ENCODE assay signal across 10 cellular contexts in the genomic region with DNA sequence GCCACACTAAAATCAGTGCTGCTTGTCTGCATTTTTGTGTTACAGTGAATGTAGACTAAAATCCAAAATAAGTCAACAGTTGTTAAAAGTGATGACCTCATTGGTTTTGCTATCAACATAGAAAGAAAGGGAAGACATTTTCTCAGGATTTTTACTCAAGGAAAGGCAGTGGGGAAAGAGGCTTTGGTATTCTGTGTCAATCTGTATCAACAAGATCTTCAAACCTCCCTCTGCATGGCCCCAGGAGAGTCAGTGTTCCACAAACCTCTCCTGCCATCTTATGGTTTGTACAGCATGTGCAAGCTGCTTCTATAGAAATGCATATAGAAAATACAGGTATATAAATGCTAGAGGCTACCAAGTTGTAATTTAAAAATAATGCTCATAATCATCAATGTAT. TPM values are rescaled to one million over a fixed set of nuclear protein-coding genes. Genes with fewer than 3 reads are reported as not detected.
A peak's percentile ranks its signal among the peaks of the same experiment; 100 is the strongest.
DNase-seq lines count a peak whose midpoint lies in the region; ATAC-seq, FAIRE-seq and TF ChIP-seq lines count a peak whose summit lies in the region.
"Had no signal": no experiment of that assay in that cellular context is flagged by ENCODE, and none has a peak within 500 bp of the region (broad histone marks: within the 10 kb centered on the region; RNA-seq: fewer than 3 reads in every experiment).

No MANE protein-coding gene starts in this region.

- TF ChIP-seq POLR2A in K562 (conservative IDR thresholded peaks at IDR 0.05), result no peak

- H3K27me3 ChIP-seq in K562 (ENCODE audit: control insufficient read depth in 2 of 2, insufficient read depth in 2 of 2, low read length in 2 of 2) (no peaks in the 10 kb centered on the region), osteoblast (ENCODE audit: insufficient read depth, low read length) (no peaks in the 10 kb centered on the region)
- H3K27me3 ChIP-seq: ovary had no signal

- POLR2A ChIA-PET in K562 (lab: Yijun Ruan, JAX), result no interaction called here

- peak; percentile 74 for ATAC-seq in HG03457 (IDR thresholded peaks at IDR 0.05; ENCODE audit: unreplicated experiment)
- ATAC-seq in K562, result peak; percentile 84
- ATAC-seq in HG03039 (IDR thresholded peaks at IDR 0.05; ENCODE audit: unreplicated experiment), result no peak

- H3K4me1 ChIP-seq in K562 (replicated peaks in 1 of 2; ENCODE audit: control insufficient read depth in 2 of 2, insufficient read depth in 2 of 2, low read length in 2 of 2), result peaks cover 0 to 15% of the 10 kb centered on the region in 2 experiments; a peak in 2 of 5 replicates
- H3K4me1 ChIP-seq in osteoblast (ENCODE audit: insufficient read depth, low read length), result peaks cover 45% of the 10 kb centered on the region

- in situ Hi-C loops in K562 (cut with MboI), result loop anchor here (5.0 kb wide), 1 partner anchor 162 kb away; no protein-coding TSS in a partner anchor

- peak; percentile 72 to 82 for TF ChIP-seq RAD21 in K562 (CRISPR knock-in tag; conservative IDR thresholded peaks at IDR 0.05 in 1 of 2, IDR thresholded peaks at IDR 0.05 in 1 of 2)

- FAIRE-seq in K562 (lab: Jason Lieb, UNC), result no peak

- no peaks in the 10 kb centered on the region for H3K9me1 ChIP-seq in K562 (ENCODE audit: control insufficient read depth, insufficient read depth, low read length)

- BruUV-seq in K562 (replicated peaks; lab: Mats Ljungman, UMichigan), result no TSS peak

- no peak overlapping the region for H3K27ac ChIP-seq in K562 (ENCODE audit: extremely low read depth, low read depth, low read length)
- H3K27ac ChIP-seq in osteoblast (ENCODE audit: low read depth, low read length), result no peak overlapping the region
- H3K27ac ChIP-seq: coronary artery, ovary, thoracic aorta had no signal

- no peak overlapping the region for H3K4me3 ChIP-seq in K562
- H3K4me3 ChIP-seq in osteoblast (ENCODE audit: insufficient read depth, low read length), result no peak overlapping the region
- H3K4me3 ChIP-seq: coronary artery, ovary, thoracic aorta had no signal

- H3K9me3 ChIP-seq in K562 (replicated peaks; ENCODE audit: control insufficient read depth, insufficient read depth, low read depth, low read length), result no peaks in the 10 kb centered on the region
- no peaks in the 10 kb centered on the region for H3K9me3 ChIP-seq in osteoblast (ENCODE audit: low read depth, low read length)
- H3K9me3 ChIP-seq: ovary had no signal

- peak; percentile 18 for DNase-seq in GM19238 (ENCODE audit: insufficient read length, low spot score)
- peak in 2 of 4 experiments; percentile 42 to 63 for DNase-seq in K562 (ENCODE audit: extremely low read depth in 1 of 4, low spot score in 3 of 4)
- DNase-seq in osteoblast (ENCODE audit: insufficient read length, low spot score, missing footprints), result peak; percentile 73
- DNase-seq in NCI-H1048 (lab: John Stamatoyannopoulos, UW), result no peak
- no peak for DNase-seq in NOMO-1 (lab: John Stamatoyannopoulos, UW; ENCODE audit: unreplicated experiment in 2 of 2)
- DNase-seq: ovary had no signal

- H3K9ac ChIP-seq in K562 (ENCODE audit: insufficient read depth in 1 of 2, low read depth in 2 of 2, low read length in 2 of 2), result no peak overlapping the region

- TF ChIP-seq CTCF in K562 (IDR thresholded peaks at IDR 0.05 in 2 of 3, conservative IDR thresholded peaks at IDR 0.05 in 1 of 3; ENCODE audit: insufficient read depth in 2 of 3, low read depth in 1 of 3, low read length in 3 of 3), result peak; percentile 46 to 68 (median 50); a peak in 4 of 6 replicates
- TF ChIP-seq CTCF in osteoblast (IDR thresholded peaks at IDR 0.05; ENCODE audit: extremely low read depth, low read depth, low read length), result peak; percentile 78

- H3K36me3 ChIP-seq in K562 (ENCODE audit: control insufficient read depth, insufficient read depth, low read length) (peaks cover 49% of the 10 kb centered on the region), osteoblast (ENCODE audit: insufficient read depth, low read length) (no peaks in the 10 kb centered on the region)
- H3K36me3 ChIP-seq: ovary, thoracic aorta had no signal

- CTCF ChIA-PET in K562 (lab: Yijun Ruan, JAX; ENCODE audit: low intra/inter-chr PET ratio), result interaction anchor here (0.6 to 2.0 kb wide), 5 partner anchors 165 to 246 kb away, joined by 3 to 11 read pairs (median 6); no protein-coding TSS in a partner anchor

- TF ChIP-seq EP300 in K562 (IDR thresholded peaks at IDR 0.05; ENCODE audit: low read length), result no peak

- H2AFZ ChIP-seq in K562 (ENCODE audit: low read depth, low read length) (no peak overlapping the region), osteoblast (ENCODE audit: low read length) (no peak overlapping the region)

- H3K79me2 ChIP-seq in K562 (ENCODE audit: control insufficient read depth, insufficient read depth, low read length) (peaks cover 79% of the 10 kb centered on the region), osteoblast (ENCODE audit: insufficient read depth, low read length) (no peaks in the 10 kb centered on the region)

- H3K4me2 ChIP-seq in K562 (ENCODE audit: insufficient read depth, low read length) (no peak overlapping the region), osteoblast (ENCODE audit: insufficient read depth, low read length) (no peak overlapping the region)

- no peaks in the 10 kb centered on the region for H4K20me1 ChIP-seq in K562 (replicated peaks; ENCODE audit: control insufficient read depth, insufficient read depth, low read length)
- H4K20me1 ChIP-seq in osteoblast (ENCODE audit: insufficient read depth, low read length), result no peaks in the 10 kb centered on the region

- intact Hi-C loops in K562 (cut with micrococcal nuclease), result loop anchor here (2.0 to 5.0 kb wide), 3 partner anchors 79 to 247 kb away; no protein-coding TSS in a partner anchor

RNA-seq across cellular contexts. Expression of gene OR51M1, which starts 13.8 kb away (rescaled TPM):
- 0.35 and 0.49 TPM in 2 replicates for total RNA-seq in K562 (2011; cell fraction: chromatin; rRNA removed; ENCODE audit: low replicate concordance)
- under 0.01 and 0.13 TPM in 2 replicates for total RNA-seq in K562 (2011; cell fraction: nucleolus; rRNA removed)
- 0.22 and 0.23 TPM in 2 replicates for total RNA-seq in K562 (2011; cell fraction: nucleoplasm; rRNA removed)
- total RNA-seq in K562 (2014; rRNA removed) (not detected in 2 replicates), K562 (2014; rRNA removed; fragmentation: Illumina TruSeq; extraction: Trizol) (0.04 TPM in 1 of 2 replicates, not detected in the other), K562 (2015; rRNA removed; fragmentation: Illumina TruSeq; extraction: Trizol) (not detected in 2 replicates), K562 (2021) (not detected in 2 replicates), osteoblast (not detected in 2 replicates)
- polyA plus RNA-seq in K562 (2011; rRNA removed) (not detected in 2 replicates), K562 (2014; fragmentation: Illumina TruSeq; extraction: Trizol) (not detected in 2 replicates), K562 (2014; fragmentation: Nextera tagmentation; extraction: Ambion mirVana) (under 1 TPM; 0.01 to 0.18 TPM), K562 (2014; rRNA removed) (not detected in 2 replicates)
- not detected in 2 replicates for polyA plus RNA-seq in K562 (2011; cell fraction: cytosol; rRNA removed)
- 0.07 TPM in 1 of 2 replicates, not detected in the other for polyA plus RNA-seq in K562 (2011; cell fraction: nucleus; rRNA removed)
- polyA plus RNA-seq in K562 (2012), result 0.07 and 0.20 TPM in 2 replicates
- polyA minus RNA-seq in K562 (2011; rRNA and poly(A)+ RNA removed), result 0.12 TPM in 1 of 2 replicates, not detected in the other
- not detected in 2 replicates for polyA minus RNA-seq in K562 (2011; cell fraction: cytosol; rRNA and poly(A)+ RNA removed)
- 0.11 and 0.27 TPM in 2 replicates for polyA minus RNA-seq in K562 (2011; cell fraction: nucleus; rRNA and poly(A)+ RNA removed)
- total RNA-seq: thoracic aorta had no signal

RNA-seq across cellular contexts. Expression of gene OR51B6, which starts 18.5 kb away (rescaled TPM):
- total RNA-seq in K562 (2011; cell fraction: chromatin; rRNA removed; ENCODE audit: low replicate concordance), result 0.35 and 0.65 TPM in 2 replicates
- total RNA-seq in K562 (2011; cell fraction: nucleolus; rRNA removed), result not detected in 2 replicates
- total RNA-seq in K562 (2011; cell fraction: nucleoplasm; rRNA removed), result not detected in 2 replicates
- total RNA-seq in K562 (2014; rRNA removed), result not detected in 2 replicates
- not detected in 2 replicates for total RNA-seq in K562 (2014; rRNA removed; fragmentation: Illumina TruSeq; extraction: Trizol)
- total RNA-seq in K562 (2015; rRNA removed; fragmentation: Illumina TruSeq; extraction: Trizol), result not detected in 2 replicates
- total RNA-seq in K562 (2021), result not detected in 2 replicates
- not detected in 2 replicates for polyA plus RNA-seq in K562 (2011; rRNA removed)
- polyA plus RNA-seq in K562 (2011; cell fraction: cytosol; rRNA removed), result not detected in 2 replicates
- polyA plus RNA-seq in K562 (2011; cell fraction: nucleus; rRNA removed), result not detected in 2 replicates
- polyA plus RNA-seq in K562 (2012), result 0.08 and 0.11 TPM in 2 replicates
- not detected in 2 replicates for polyA plus RNA-seq in K562 (2014; fragmentation: Illumina TruSeq; extraction: Trizol)
- polyA plus RNA-seq in K562 (2014; fragmentation: Nextera tagmentation; extraction: Ambion mirVana), result under 1 TPM; 0.06 to 0.97 TPM
- not detected in 2 replicates for polyA plus RNA-seq in K562 (2014; rRNA removed)
- polyA minus RNA-seq in K562 (2011; rRNA and poly(A)+ RNA removed), result not detected in 2 replicates
- not detected in 2 replicates for polyA minus RNA-seq in K562 (2011; cell fraction: cytosol; rRNA and poly(A)+ RNA removed)
- polyA minus RNA-seq in K562 (2011; cell fraction: nucleus; rRNA and poly(A)+ RNA removed), result 0.40 and 0.89 TPM in 2 replicates
- total RNA-seq in osteoblast, result not detected in 2 replicates
- total RNA-seq: ovary, thoracic aorta had no signal
- polyA plus RNA-seq: ovary had no signal

RNA-seq across cellular contexts. Expression of gene OR51B5, which starts 26.5 kb away (rescaled TPM):
- 138 and 316 TPM in 2 replicates for total RNA-seq in K562 (2011; cell fraction: chromatin; rRNA removed; ENCODE audit: low replicate concordance)
- 86.7 and 139 TPM in 2 replicates for total RNA-seq in K562 (2011; cell fraction: nucleolus; rRNA removed)
- 410 and 874 TPM in 2 replicates for total RNA-seq in K562 (2011; cell fraction: nucleoplasm; rRNA removed)
- total RNA-seq in K562 (2014; rRNA removed) (81.2 and 89.6 TPM in 2 replicates), K562 (2014; rRNA removed; fragmentation: Illumina TruSeq; extraction: Trizol) (158 and 184 TPM in 2 replicates), K562 (2015; rRNA removed; fragmentation: Illumina TruSeq; extraction: Trizol) (104 and 109 TPM in 2 replicates), K562 (2021) (109 and 120 TPM in 2 replicates), osteoblast (not detected in 2 replicates)
- polyA plus RNA-seq in K562 (2011; rRNA removed) (137 and 216 TPM in 2 replicates), K562 (2014; fragmentation: Illumina TruSeq; extraction: Trizol) (154 and 176 TPM in 2 replicates), K562 (2014; fragmentation: Nextera tagmentation; extraction: Ambion mirVana) (10 to 100 TPM; 83.5 to 99.9 TPM), K562 (2014; rRNA removed) (111 and 113 TPM in 2 replicates)
- 103 and 220 TPM in 2 replicates for polyA plus RNA-seq in K562 (2011; cell fraction: cytosol; rRNA removed)
- 302 and 401 TPM in 2 replicates for polyA plus RNA-seq in K562 (2011; cell fraction: nucleus; rRNA removed)
- polyA plus RNA-seq in K562 (2012), result 66.6 and 103 TPM in 2 replicates
- 143 and 246 TPM in 2 replicates for polyA minus RNA-seq in K562 (2011; rRNA and poly(A)+ RNA removed)
- 55.8 and 81.5 TPM in 2 replicates for polyA minus RNA-seq in K562 (2011; cell fraction: cytosol; rRNA and poly(A)+ RNA removed)
- polyA minus RNA-seq in K562 (2011; cell fraction: nucleus; rRNA and poly(A)+ RNA removed), result 241 and 318 TPM in 2 replicates

RNA-seq across cellular contexts. Expression of gene OR51B2, which starts 45.7 kb away (rescaled TPM):
- total RNA-seq in K562 (2011; cell fraction: chromatin; rRNA removed; ENCODE audit: low replicate concordance), result 26.1 and 96.0 TPM in 2 replicates
- total RNA-seq in K562 (2011; cell fraction: nucleolus; rRNA removed), result 17.0 and 25.1 TPM in 2 replicates
- total RNA-seq in K562 (2011; cell fraction: nucleoplasm; rRNA removed), result 59.5 and 83.7 TPM in 2 replicates
- total RNA-seq in K562 (2014; rRNA removed) (3.4 and 4.0 TPM in 2 replicates), K562 (2014; rRNA removed; fragmentation: Illumina TruSeq; extraction: Trizol) (6.6 TPM in 2 replicates), K562 (2015; rRNA removed; fragmentation: Illumina TruSeq; extraction: Trizol) (5.0 and 5.7 TPM in 2 replicates), K562 (2021) (3.3 and 4.0 TPM in 2 replicates), osteoblast (not detected in 2 replicates)
- polyA plus RNA-seq in K562 (2011; rRNA removed) (5.7 and 10.5 TPM in 2 replicates), K562 (2014; fragmentation: Illumina TruSeq; extraction: Trizol) (3.3 and 3.5 TPM in 2 replicates), K562 (2014; fragmentation: Nextera tagmentation; extraction: Ambion mirVana) (under 1 TPM; 0.38 to 0.84 TPM), K562 (2014; rRNA removed) (2.6 and 2.7 TPM in 2 replicates)
- 1.5 and 7.6 TPM in 2 replicates for polyA plus RNA-seq in K562 (2011; cell fraction: cytosol; rRNA removed)
- polyA plus RNA-seq in K562 (2011; cell fraction: nucleus; rRNA removed), result 19.3 and 33.3 TPM in 2 replicates
- 1.0 and 3.5 TPM in 2 replicates for polyA plus RNA-seq in K562 (2012)
- 47.7 and 115 TPM in 2 replicates for polyA minus RNA-seq in K562 (2011; rRNA and poly(A)+ RNA removed)
- polyA minus RNA-seq in K562 (2011; cell fraction: cytosol; rRNA and poly(A)+ RNA removed), result 4.0 and 5.9 TPM in 2 replicates
- 66.8 and 115 TPM in 2 replicates for polyA minus RNA-seq in K562 (2011; cell fraction: nucleus; rRNA and poly(A)+ RNA removed)
- total RNA-seq: thoracic aorta had no signal
- polyA plus RNA-seq: ovary had no signal

RNA-seq across cellular contexts. Expression of gene OR51Q1, which starts 52.1 kb away (rescaled TPM):
- total RNA-seq in K562 (2011; cell fraction: chromatin; rRNA removed; ENCODE audit: low replicate concordance), result 0.76 and 1.2 TPM in 2 replicates
- total RNA-seq in K562 (2011; cell fraction: nucleolus; rRNA removed), result 0.33 and 0.66 TPM in 2 replicates
- total RNA-seq in K562 (2011; cell fraction: nucleoplasm; rRNA removed), result 0.73 and 0.76 TPM in 2 replicates
- 0.16 TPM in 1 of 2 replicates, not detected in the other for total RNA-seq in K562 (2014; rRNA removed)
- total RNA-seq in K562 (2014; rRNA removed; fragmentation: Illumina TruSeq; extraction: Trizol), result not detected in 2 replicates
- total RNA-seq in K562 (2015; rRNA removed; fragmentation: Illumina TruSeq; extraction: Trizol), result not detected in 2 replicates
- not detected in 2 replicates for total RNA-seq in K562 (2021)
- not detected in 2 replicates for polyA plus RNA-seq in K562 (2011; rRNA removed)
- polyA plus RNA-seq in K562 (2011; cell fraction: cytosol; rRNA removed), result not detected in 2 replicates
- polyA plus RNA-seq in K562 (2011; cell fraction: nucleus; rRNA removed), result not detected in 2 replicates
- 0.13 TPM in 1 of 2 replicates, not detected in the other for polyA plus RNA-seq in K562 (2012)
- polyA plus RNA-seq in K562 (2014; fragmentation: Illumina TruSeq; extraction: Trizol), result not detected in 2 replicates
- under 1 TPM in 1 of 2 experiments, not detected in 1; 0.69 TPM for polyA plus RNA-seq in K562 (2014; fragmentation: Nextera tagmentation; extraction: Ambion mirVana)
- polyA plus RNA-seq in K562 (2014; rRNA removed), result not detected in 2 replicates
- polyA minus RNA-seq in K562 (2011; rRNA and poly(A)+ RNA removed), result not detected in 2 replicates
- not detected in 2 replicates for polyA minus RNA-seq in K562 (2011; cell fraction: cytosol; rRNA and poly(A)+ RNA removed)
- 1.1 and 1.6 TPM in 2 replicates for polyA minus RNA-seq in K562 (2011; cell fraction: nucleus; rRNA and poly(A)+ RNA removed)
- not detected in 2 replicates for total RNA-seq in osteoblast
- total RNA-seq: ovary, thoracic aorta had no signal
- polyA plus RNA-seq: ovary had no signal

Comparison
In these comparisons a context has a peak if more than half of its experiments do, and no peak if none do; other contexts are left out.
1. DNase-seq: peak in GM19238 (single experiment) and osteoblast (single experiment); none in NCI-H1048 (single experiment) and NOMO-1 (0 of 2).
2. RNA of gene OR51B5, which starts 26.5 kb away (total RNA-seq): 81.2 to 874 TPM in K562; not detected in osteoblast; every median in the first group is over 10 times any median in the second.